Comparison of ENCODE assay signal across 12 cellular contexts in genomic region chr1:58290685-58291372, GRCh38.
DNase-seq lines count a peak whose midpoint lies in the region; ATAC-seq and TF ChIP-seq lines count a peak whose summit lies in the region.
"Had no signal": no experiment of that assay in that cellular context is flagged by ENCODE, and none has a peak within 500 bp of the region (broad histone marks: within the 10 kb centered on the region; RNA-seq: fewer than 3 reads in every experiment).

No MANE protein-coding gene starts in this region.

- H3K36me3 ChIP-seq in adipocyte (ENCODE audit: control insufficient read depth, insufficient read depth, low read length, severe bottlenecking) (no peaks in the 10 kb centered on the region), kidney epithelial cell (ENCODE audit: control insufficient read depth, insufficient read depth, low read length) (no peaks in the 10 kb centered on the region)
- H3K36me3 ChIP-seq: ovary had no signal

- no peaks in the 10 kb centered on the region for H3K9me3 ChIP-seq in adipocyte (ENCODE audit: control insufficient read depth, low read length)
- H3K9me3 ChIP-seq: ovary had no signal

- H3K27me3 ChIP-seq in adipocyte (replicated peaks; ENCODE audit: control insufficient read depth, insufficient read depth, low read length) (no peaks in the 10 kb centered on the region), kidney epithelial cell (ENCODE audit: control insufficient read depth, insufficient read depth, low read length) (no peaks in the 10 kb centered on the region)
- H3K27me3 ChIP-seq: ovary had no signal

- H3K4me3 Mint-ChIP-seq in activated naive CD8-positive, alpha-beta T cell treated with anti-CD3 and anti-CD28 coated beads, Interleukin-2, amount 50 U/mL, for 24 hours: no peak overlapping the region
- H3K4me3 Mint-ChIP-seq: activated naive CD8-positive, alpha-beta T cell had no signal

- DNase-seq in AG10803 (ENCODE audit: low read depth): peak; percentile 23
- DNase-seq in HFF-Myc (ENCODE audit: extremely low read depth, low read depth): peak; percentile 25
- DNase-seq in adipocyte (ENCODE audit: low read depth): peak; percentile 41
- DNase-seq in kidney epithelial cell (ENCODE audit: low read depth): peak; percentile 9
- DNase-seq in activated naive CD8-positive, alpha-beta T cell treated with anti-CD3 and anti-CD28 coated beads, Interleukin-2, amount 50 U/mL, for 24 hours: no peak
- DNase-seq: DMS79 treated with DMSO at 0.1 percent for 48 hours, glutamatergic neuron, ovary had no signal

- H3K9me3 Mint-ChIP-seq in activated naive CD8-positive, alpha-beta T cell treated with anti-CD3 and anti-CD28 coated beads, Interleukin-2, amount 50 U/mL, for 24 hours: no peaks in the 10 kb centered on the region

- no peak for TF ChIP-seq CTCF in AG10803 (conservative IDR thresholded peaks at IDR 0.05; ENCODE audit: low read length)
- no peak for TF ChIP-seq CTCF in HFF-Myc (IDR thresholded peaks at IDR 0.05; ENCODE audit: low read depth, low read length, missing control alignments)
- TF ChIP-seq CTCF in kidney epithelial cell (IDR thresholded peaks at IDR 0.05; ENCODE audit: insufficient read depth, low read length, poor library complexity, severe bottlenecking): no peak

- H3K4me3 ChIP-seq in AG10803 (ENCODE audit: low read length) (no peak overlapping the region), HFF-Myc (replicated peaks; ENCODE audit: low read depth, low read length) (no peak overlapping the region), adipocyte (ENCODE audit: low read length) (no peak overlapping the region), kidney epithelial cell (ENCODE audit: low read depth, low read length) (no peak overlapping the region)
- H3K4me3 ChIP-seq: ovary had no signal

- ATAC-seq in GM21576 (IDR thresholded peaks at IDR 0.05; ENCODE audit: unreplicated experiment) (no peak), GM21367 (IDR thresholded peaks at IDR 0.05; ENCODE audit: unreplicated experiment) (no peak)
- ATAC-seq in activated naive CD8-positive, alpha-beta T cell treated with anti-CD3 and anti-CD28 coated beads, Interleukin-2, amount 50 U/mL, for 24 hours: no peak
- no peak for ATAC-seq in activated CD4-positive, CD25-positive, alpha-beta regulatory T cell treated with anti-CD3 and anti-CD28 coated beads, Interleukin-2, amount 50 U/mL, for 24 hours

- no peaks in the 10 kb centered on the region for H3K4me1 Mint-ChIP-seq in activated naive CD8-positive, alpha-beta T cell treated with anti-CD3 and anti-CD28 coated beads, Interleukin-2, amount 50 U/mL, for 24 hours

- no peaks in the 10 kb centered on the region for H3K4me1 ChIP-seq in adipocyte (ENCODE audit: control insufficient read depth, insufficient read depth, low read length)

- no peak overlapping the region for H3K27ac Mint-ChIP-seq in activated naive CD8-positive, alpha-beta T cell treated with anti-CD3 and anti-CD28 coated beads, Interleukin-2, amount 50 U/mL, for 24 hours
- H3K27ac Mint-ChIP-seq: activated naive CD8-positive, alpha-beta T cell had no signal

- no peaks in the 10 kb centered on the region for H3K36me3 Mint-ChIP-seq in activated naive CD8-positive, alpha-beta T cell treated with anti-CD3 and anti-CD28 coated beads, Interleukin-2, amount 50 U/mL, for 24 hours (ENCODE audit: low read depth)

- peaks cover 2% of the 10 kb centered on the region for H3K27me3 Mint-ChIP-seq in activated naive CD8-positive, alpha-beta T cell treated with anti-CD3 and anti-CD28 coated beads, Interleukin-2, amount 50 U/mL, for 24 hours

- no peak overlapping the region for H3K9ac ChIP-seq in adipocyte (ENCODE audit: low read length)
